ENCODE assay signal across 22 cellular contexts in genomic region chr7:16079723-16080122, GRCh38.
DNase-seq lines count a peak whose midpoint lies in the region; ATAC-seq and TF ChIP-seq lines count a peak whose summit lies in the region.
"Had no signal": no experiment of that assay in that cellular context is flagged by ENCODE, and none has a peak within 500 bp of the region (broad histone marks: within the 10 kb centered on the region; RNA-seq: fewer than 3 reads in every experiment).

No MANE protein-coding gene starts in this region.

- no peaks in the 10 kb centered on the region for H3K79me2 ChIP-seq in Loucy (ENCODE audit: insufficient read depth, low read length)

- peak overlapping the region; percentile 18; the same call in 1 of the 2 replicates for H2AFZ ChIP-seq in Loucy (ENCODE audit: low read length)

- H3K9me2 ChIP-seq in Loucy (replicated peaks; ENCODE audit: low read depth, low read length), result no peaks in the 10 kb centered on the region

- H3K36me3 ChIP-seq in Caco-2 (ENCODE audit: control insufficient read depth, insufficient read depth, low read length) (no peaks in the 10 kb centered on the region), Loucy (ENCODE audit: insufficient read depth, low read length) (no peaks in the 10 kb centered on the region)
- H3K36me3 ChIP-seq: BE2C; BLaER1 treated with 17β-estradiol and CSF1 and Interleukin-3, amounts not matched to agents 10 nM and 100 nM; HAP-1 had no signal

- H3K27me3 ChIP-seq in Caco-2 (replicated peaks; ENCODE audit: control insufficient read depth, insufficient read depth, low read length), result no peaks in the 10 kb centered on the region
- H3K27me3 ChIP-seq in Loucy (ENCODE audit: insufficient read depth, low read length, poor library complexity, severe bottlenecking), result no peaks in the 10 kb centered on the region
- H3K27me3 ChIP-seq: BE2C; BLaER1 treated with 17β-estradiol and CSF1 and Interleukin-3, amounts not matched to agents 10 nM and 100 nM had no signal

- peak overlapping the region; percentile 11 for H3K27ac Mint-ChIP-seq in Caco-2 (ENCODE audit: unreplicated experiment)
- peak overlapping the region; percentile 5 for H3K27ac Mint-ChIP-seq in central memory CD8-positive, alpha-beta T cell (ENCODE audit: low read depth)
- peak overlapping the region in 1 of 2 donors; percentile 22 for H3K27ac Mint-ChIP-seq in natural killer cell
- H3K27ac Mint-ChIP-seq: CD14-positive monocyte; CD4-positive, alpha-beta T cell; HFFc6 had no signal

- CTCF ChIA-PET in Caco-2 (lab: Charles Lee), result no interaction called here

- peaks cover 6% of the 10 kb centered on the region for H3K36me3 Mint-ChIP-seq in Caco-2 (ENCODE audit: insufficient read depth, unreplicated experiment)
- no peaks in the 10 kb centered on the region for H3K36me3 Mint-ChIP-seq in central memory CD8-positive, alpha-beta T cell (ENCODE audit: insufficient read depth)
- H3K36me3 Mint-ChIP-seq in natural killer cell, result no peaks in the 10 kb centered on the region
- H3K36me3 Mint-ChIP-seq: CD14-positive monocyte had no signal

- H3K4me1 Mint-ChIP-seq in Caco-2 (ENCODE audit: low read depth, unreplicated experiment), result peaks cover 35% of the 10 kb centered on the region
- peaks cover 13% of the 10 kb centered on the region for H3K4me1 Mint-ChIP-seq in central memory CD8-positive, alpha-beta T cell
- peaks cover 8 to 13% of the 10 kb centered on the region in 2 donors for H3K4me1 Mint-ChIP-seq in natural killer cell
- H3K4me1 Mint-ChIP-seq: CD14-positive monocyte had no signal

- DNase-seq in Caco-2, result no peak
- DNase-seq in central memory CD8-positive, alpha-beta T cell (ENCODE audit: low spot score in 2 of 2), result no peak
- no peak for DNase-seq in natural killer cell
- DNase-seq in nucleus accumbens (lab: John Stamatoyannopoulos, UW), result no peak
- no peak for DNase-seq in NCI-H446 treated with DMSO at 0.1 percent for 48 hours (lab: John Stamatoyannopoulos, UW)
- DNase-seq: 8988T; ACHN; BE2C; Calu3; CD4-positive, alpha-beta T cell; CD8-positive, alpha-beta memory T cell; DMS53; DMS79 treated with DMSO at 0.1 percent for 48 hours; GF-D8; GOT3; HFFc6 had no signal

- H3K4me2 ChIP-seq in Loucy (ENCODE audit: low read depth, low read length, poor library complexity, severe bottlenecking), result peak overlapping the region; percentile 13
- H3K4me2 ChIP-seq: A549; BLaER1 treated with 17β-estradiol and CSF1 and Interleukin-3, amounts not matched to agents 10 nM and 100 nM had no signal

- POLR2A ChIA-PET in Caco-2 (lab: Charles Lee), result no interaction called here

- H3K4me1 ChIP-seq in Caco-2, result peaks cover 21% of the 10 kb centered on the region
- peaks cover 21% of the 10 kb centered on the region for H3K4me1 ChIP-seq in Loucy (ENCODE audit: insufficient read depth, low read length, poor library complexity, severe bottlenecking)
- H3K4me1 ChIP-seq: BLaER1 treated with 17β-estradiol and CSF1 and Interleukin-3, amounts not matched to agents 10 nM and 100 nM had no signal

- no peaks in the 10 kb centered on the region for H3K27me3 Mint-ChIP-seq in Caco-2 (ENCODE audit: insufficient read depth, unreplicated experiment)
- H3K27me3 Mint-ChIP-seq in central memory CD8-positive, alpha-beta T cell, result no peaks in the 10 kb centered on the region
- no peaks in the 10 kb centered on the region for H3K27me3 Mint-ChIP-seq in natural killer cell (ENCODE audit: low read depth in 2 of 2)
- H3K27me3 Mint-ChIP-seq: CD4-positive, alpha-beta T cell; CD8-positive, alpha-beta memory T cell had no signal

- intact Hi-C loops in Caco-2 (cut with micrococcal nuclease; ENCODE audit: unreplicated experiment), result loop anchor here (5.0 to 10.0 kb wide), 2 partner anchors 193 to 1365 kb away; no protein-coding TSS in a partner anchor
- intact Hi-C loops in natural killer cell (cut with micrococcal nuclease), result no loop called here

- BruUV-seq in Caco-2 (replicated peaks; lab: Mats Ljungman, UMichigan), result no TSS peak

- H3K9me3 Mint-ChIP-seq in Caco-2 (ENCODE audit: unreplicated experiment), result peaks cover 39% of the 10 kb centered on the region
- no peaks in the 10 kb centered on the region for H3K9me3 Mint-ChIP-seq in central memory CD8-positive, alpha-beta T cell
- H3K9me3 Mint-ChIP-seq in natural killer cell, result peaks cover 0 to 3% of the 10 kb centered on the region in 2 donors
- H3K9me3 Mint-ChIP-seq: CD4-positive, alpha-beta T cell; CD8-positive, alpha-beta memory T cell; HFFc6 had no signal

- H3K9ac ChIP-seq in Loucy (ENCODE audit: low read depth, low read length, poor library complexity, severe bottlenecking), result peak overlapping the region; percentile 28
- H3K9ac ChIP-seq: BLaER1 treated with 17β-estradiol and CSF1 and Interleukin-3, amounts not matched to agents 10 nM and 100 nM had no signal

- H3K9me3 ChIP-seq in Caco-2 (no peaks in the 10 kb centered on the region), Loucy (ENCODE audit: insufficient read depth, low read depth, low read length) (no peaks in the 10 kb centered on the region)
- H3K9me3 ChIP-seq: A549; BE2C; BLaER1 treated with 17β-estradiol and CSF1 and Interleukin-3, amounts not matched to agents 10 nM and 100 nM; HAP-1 had no signal

- no peaks in the 10 kb centered on the region for H4K20me1 ChIP-seq in Loucy (ENCODE audit: insufficient read depth, low read length, poor library complexity, severe bottlenecking)
- H4K20me1 ChIP-seq: BLaER1 treated with 17β-estradiol and CSF1 and Interleukin-3, amounts not matched to agents 10 nM and 100 nM had no signal

- no peak for TF ChIP-seq CTCF in Caco-2 (IDR thresholded peaks at IDR 0.05; ENCODE audit: insufficient read depth in 1 of 2, low read depth in 1 of 2, low read length in 1 of 2, severe bottlenecking in 1 of 2, unreplicated experiment in 1 of 2)
- no peak for TF ChIP-seq CTCF in Loucy (conservative IDR thresholded peaks at IDR 0.05; ENCODE audit: low read length)
- no peak for TF ChIP-seq CTCF in natural killer cell (IDR thresholded peaks at IDR 0.05)

- H3K4me3 ChIP-seq in Caco-2 (ENCODE audit: low read depth, low read length) (no peak overlapping the region), Loucy (ENCODE audit: low read length, poor library complexity, severe bottlenecking) (no peak overlapping the region)
- H3K4me3 ChIP-seq: A549; BLaER1 treated with 17β-estradiol and CSF1 and Interleukin-3, amounts not matched to agents 10 nM and 100 nM; HAP-1 had no signal

- H3K4me3 Mint-ChIP-seq in Caco-2 (ENCODE audit: unreplicated experiment) (no peak overlapping the region), natural killer cell (no peak overlapping the region)
- H3K4me3 Mint-ChIP-seq in central memory CD8-positive, alpha-beta T cell, result no peak overlapping the region
- H3K4me3 Mint-ChIP-seq: CD14-positive monocyte; CD4-positive, alpha-beta T cell; CD8-positive, alpha-beta memory T cell; HFFc6 had no signal

- peak; percentile 76 for ATAC-seq in central memory CD8-positive, alpha-beta T cell (replicated peaks; ENCODE audit: extremely low read depth, poor library complexity, severe bottlenecking)
- ATAC-seq in natural killer cell (peak in 2 of 3 donors; percentile 59 to 60), GM18858 (IDR thresholded peaks at IDR 0.05; ENCODE audit: unreplicated experiment) (no peak)
- ATAC-seq: A549 had no signal

- no peaks in the 10 kb centered on the region for H3F3A ChIP-seq in Loucy (ENCODE audit: low read depth)
